Comparison of ENCODE assay signal across 8 cellular contexts in genomic region chr6:157322792-157323113, GRCh38. TPM values are rescaled to one million over a fixed set of nuclear protein-coding genes. Genes with fewer than 3 reads are reported as not detected.
DNase-seq lines count a peak whose midpoint lies in the region; TF ChIP-seq lines count a peak whose summit lies in the region.

No MANE protein-coding gene starts in this region.

- H3K36me3 ChIP-seq in CD4-positive, alpha-beta memory T cell (ENCODE audit: insufficient read depth, low read length), result peaks cover 3% of the 10 kb centered on the region
- peaks cover 5% of the 10 kb centered on the region for H3K36me3 ChIP-seq in PC-9 (ENCODE audit: low read depth)

- TF ChIP-seq CTCF in PC-9 (conservative IDR thresholded peaks at IDR 0.05) (no peak), osteocyte (IDR thresholded peaks at IDR 0.05) (no peak)

- H3K4me1 Mint-ChIP-seq in CD4-positive, alpha-beta memory T cell, result peaks cover 13 to 27% (median 17%) of the 10 kb centered on the region in 4 donors
- H3K4me1 Mint-ChIP-seq in osteocyte (ENCODE audit: unreplicated experiment), result peaks cover 17% of the 10 kb centered on the region

- intact Hi-C loops in CD4-positive, alpha-beta memory T cell (cut with micrococcal nuclease), result loop anchor here (1.0 to 2.0 kb wide), 3 partner anchors 8 to 636 kb away; no protein-coding TSS in a partner anchor
- intact Hi-C loops in PC-9 (cut with micrococcal nuclease; ENCODE audit: unreplicated experiment), result loop anchor here (1.0 to 10.0 kb wide), 2 partner anchors 58 to 442 kb away; no protein-coding TSS in a partner anchor

- peaks cover 17% of the 10 kb centered on the region for H3K79me2 ChIP-seq in PC-9 (ENCODE audit: low read depth)

- DNase-seq in CD4-positive, alpha-beta memory T cell, result no peak
- DNase-seq in PC-9, result no peak
- DNase-seq in epithelial cell of prostate (ENCODE audit: low read depth, low spot score), result no peak
- no peak for DNase-seq in osteocyte (ENCODE audit: extremely low spot score, unreplicated experiment)
- no peak for DNase-seq in middle frontal gyrus (ENCODE audit: extremely low spot score, low spot score)
- no peak for DNase-seq in UCSD-AML1 (lab: John Stamatoyannopoulos, UW; ENCODE audit: unreplicated experiment)
- DNase-seq in AG08395 (ENCODE audit: low spot score), result no peak
- DNase-seq in activated CD8-positive, alpha-beta memory T cell treated with anti-CD3 and anti-CD28 coated beads for 24 hours, result no peak

- peak overlapping the region; percentile 62 for H3K27ac ChIP-seq in CD4-positive, alpha-beta memory T cell (ENCODE audit: low read depth, low read length)
- H3K27ac ChIP-seq in PC-9 (peak overlapping the region; percentile 64), epithelial cell of prostate (peak overlapping the region; percentile 75)

- POLR2A ChIA-PET in CD4-positive, alpha-beta memory T cell (lab: Charles Lee; ENCODE audit: partially characterized antibody), result interaction anchor here (0.5 to 4.0 kb wide), 10 partner anchors 8 to 659 kb away, joined by 3 to 60 read pairs (median 6); partner anchors contain the start of genes SYNJ2 and ZDHHC14
- POLR2A ChIA-PET in PC-9 (lab: Charles Lee; ENCODE audit: unreplicated experiment), result interaction anchor here (0.6 to 1.0 kb wide), 3 partner anchors 21 to 604 kb away, joined by 5 read pairs; no protein-coding TSS in a partner anchor

- peaks cover under 1 to 35% of the 10 kb centered on the region in 2 donors for H3K36me3 Mint-ChIP-seq in CD4-positive, alpha-beta memory T cell
- H3K36me3 Mint-ChIP-seq in osteocyte (ENCODE audit: unreplicated experiment), result peaks cover under 1% of the 10 kb centered on the region

- H3K27me3 ChIP-seq in CD4-positive, alpha-beta memory T cell (ENCODE audit: insufficient read depth, low read length), result no peaks in the 10 kb centered on the region
- H3K27me3 ChIP-seq in PC-9 (ENCODE audit: insufficient read depth, low read depth), result no peaks in the 10 kb centered on the region

- H4K20me1 ChIP-seq in PC-9 (ENCODE audit: insufficient read depth), result no peaks in the 10 kb centered on the region

- CTCF ChIA-PET in CD4-positive, alpha-beta memory T cell (lab: Charles Lee; ENCODE audit: partially characterized antibody), result interaction anchor here (0.9 to 6.7 kb wide), 7 partner anchors 7 to 347 kb away, joined by 3 to 39 read pairs (median 9); no protein-coding TSS in a partner anchor
- CTCF ChIA-PET in PC-9 (lab: Charles Lee), result interaction anchor here (0.6 to 1.1 kb wide), 2 partner anchors 57 to 291 kb away, joined by 3 read pairs; no protein-coding TSS in a partner anchor

- peaks cover 16% of the 10 kb centered on the region for H3K4me1 ChIP-seq in CD4-positive, alpha-beta memory T cell (ENCODE audit: insufficient read depth, low read length)
- peaks cover 17% of the 10 kb centered on the region for H3K4me1 ChIP-seq in PC-9 (replicated peaks; ENCODE audit: insufficient read depth)

- peaks cover 2 to 8% of the 10 kb centered on the region in 2 donors for H3K27me3 Mint-ChIP-seq in CD4-positive, alpha-beta memory T cell
- peaks cover 10% of the 10 kb centered on the region for H3K27me3 Mint-ChIP-seq in osteocyte (ENCODE audit: unreplicated experiment)

- H3K4me3 Mint-ChIP-seq in CD4-positive, alpha-beta memory T cell, result peak overlapping the region; percentile 94 to 97 (median 96)
- peak overlapping the region; percentile 95 for H3K4me3 Mint-ChIP-seq in osteocyte (ENCODE audit: unreplicated experiment)

- no peaks in the 10 kb centered on the region for H3K9me3 Mint-ChIP-seq in CD4-positive, alpha-beta memory T cell
- H3K9me3 Mint-ChIP-seq in osteocyte (ENCODE audit: unreplicated experiment), result no peaks in the 10 kb centered on the region

- no peaks in the 10 kb centered on the region for H3K9me2 ChIP-seq in PC-9 (ENCODE audit: insufficient read depth)

- peak overlapping the region; percentile 96 for H2AFZ ChIP-seq in PC-9

- H3F3A ChIP-seq in PC-9 (ENCODE audit: insufficient read depth, low read depth), result peaks cover 1% of the 10 kb centered on the region

- BruUV-seq in PC-9 (replicated peaks; lab: Mats Ljungman, UMichigan), result no TSS peak

- H3K27ac Mint-ChIP-seq in CD4-positive, alpha-beta memory T cell, result peak overlapping the region; percentile 89 to 94 (median 92)
- H3K27ac Mint-ChIP-seq in osteocyte (ENCODE audit: unreplicated experiment), result peak overlapping the region; percentile 98

- H3K9me3 ChIP-seq in CD4-positive, alpha-beta memory T cell (ENCODE audit: control insufficient read depth in 1 of 2, low read length in 2 of 2), result no peaks in the 10 kb centered on the region
- no peaks in the 10 kb centered on the region for H3K9me3 ChIP-seq in PC-9 (ENCODE audit: insufficient read depth, low read depth)

- H3K4me2 ChIP-seq in PC-9, result peak overlapping the region; percentile 98

- H3K4me3 ChIP-seq in CD4-positive, alpha-beta memory T cell (ENCODE audit: low read length in 2 of 2), result peak overlapping the region; percentile 79 to 82
- peak overlapping the region; percentile 97 for H3K4me3 ChIP-seq in PC-9

RNA-seq across cellular contexts. Expression of gene TMEM242, which starts 0.6 kb away (rescaled TPM):
- 10 to 100 TPM; 12.7 to 14.1 TPM for total RNA-seq in CD4-positive, alpha-beta memory T cell
- polyA plus RNA-seq in CD4-positive, alpha-beta memory T cell, result 10 to 100 TPM; 11.4 TPM
- total RNA-seq in PC-9 (2021), result 8.1 and 8.7 TPM in 2 replicates
- total RNA-seq in osteocyte, result 12.3 and 12.7 TPM in 2 replicates

RNA-seq across cellular contexts. Expression of gene ZDHHC14, which starts 58.2 kb away (rescaled TPM):
- 1 to 10 TPM; 1.7 TPM for total RNA-seq in CD4-positive, alpha-beta memory T cell
- polyA plus RNA-seq in CD4-positive, alpha-beta memory T cell, result 1 to 10 TPM; 1.5 to 1.9 TPM
- 5.6 and 6.8 TPM in 2 replicates for total RNA-seq in PC-9 (2021)
- 8.3 and 9.1 TPM in 2 replicates for total RNA-seq in osteocyte
